ENCODE assay signal across 1 cellular context in the genomic region with DNA sequence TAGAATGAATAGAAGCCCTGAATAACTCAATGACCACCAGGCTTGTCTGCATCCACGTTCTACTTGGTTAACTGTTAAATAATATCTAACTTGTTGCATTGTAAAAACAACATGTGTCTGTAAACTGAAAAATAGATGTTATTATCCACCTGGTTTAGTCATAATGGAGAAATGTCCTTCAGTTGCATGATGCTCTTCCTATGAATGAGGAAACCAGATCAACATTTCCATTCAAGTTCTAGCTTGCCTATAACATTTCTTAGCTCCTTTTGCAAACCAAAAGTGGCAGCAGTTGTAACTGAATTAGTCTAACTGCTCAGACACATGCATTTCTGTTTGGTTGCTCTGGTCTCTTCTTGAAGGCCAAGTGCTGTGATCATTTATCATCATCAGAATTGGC.
TF ChIP-seq lines count a peak whose summit lies in the region.

No MANE protein-coding gene starts in this region.

TF ChIP-seq in SK-N-SH treated with all-trans-retinoic acid at 6 μM for 48 hours, 23 proteins besides CTCF, POLR2A, EP300 and RAD21 (continued from another document):
- TF ChIP-seq, protein P1, sequence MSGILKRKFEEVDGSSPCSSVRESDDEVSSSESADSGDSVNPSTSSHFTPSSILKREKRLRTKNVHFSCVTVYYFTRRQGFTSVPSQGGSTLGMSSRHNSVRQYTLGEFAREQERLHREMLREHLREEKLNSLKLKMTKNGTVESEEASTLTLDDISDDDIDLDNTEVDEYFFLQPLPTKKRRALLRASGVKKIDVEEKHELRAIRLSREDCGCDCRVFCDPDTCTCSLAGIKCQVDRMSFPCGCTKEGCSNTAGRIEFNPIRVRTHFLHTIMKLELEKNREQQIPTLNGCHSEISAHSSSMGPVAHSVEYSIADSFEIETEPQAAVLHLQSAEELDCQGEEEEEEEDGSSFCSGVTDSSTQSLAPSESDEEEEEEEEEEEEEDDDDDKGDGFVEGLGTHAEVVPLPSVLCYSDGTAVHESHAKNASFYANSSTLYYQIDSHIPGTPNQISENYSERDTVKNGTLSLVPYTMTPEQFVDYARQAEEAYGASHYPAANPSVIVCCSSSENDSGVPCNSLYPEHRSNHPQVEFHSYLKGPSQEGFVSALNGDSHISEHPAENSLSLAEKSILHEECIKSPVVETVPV (CRISPR knock-in tag; IDR thresholded peaks at IDR 0.05) = no peak
- TF ChIP-seq TCF4 (CRISPR knock-in tag; IDR thresholded peaks at IDR 0.05; ENCODE audit: borderline replicate concordance) (no peak), ESRRG (CRISPR knock-in tag; IDR thresholded peaks at IDR 0.05) (no peak), ZFP30 (CRISPR knock-in tag; IDR thresholded peaks at IDR 0.05) (no peak), OSR1 (CRISPR knock-in tag; IDR thresholded peaks at IDR 0.05) (no peak), GLIS3 (CRISPR knock-in tag; IDR thresholded peaks at IDR 0.05) (no peak)
